ENCODE assay signal across 9 cellular contexts in the genomic region with DNA sequence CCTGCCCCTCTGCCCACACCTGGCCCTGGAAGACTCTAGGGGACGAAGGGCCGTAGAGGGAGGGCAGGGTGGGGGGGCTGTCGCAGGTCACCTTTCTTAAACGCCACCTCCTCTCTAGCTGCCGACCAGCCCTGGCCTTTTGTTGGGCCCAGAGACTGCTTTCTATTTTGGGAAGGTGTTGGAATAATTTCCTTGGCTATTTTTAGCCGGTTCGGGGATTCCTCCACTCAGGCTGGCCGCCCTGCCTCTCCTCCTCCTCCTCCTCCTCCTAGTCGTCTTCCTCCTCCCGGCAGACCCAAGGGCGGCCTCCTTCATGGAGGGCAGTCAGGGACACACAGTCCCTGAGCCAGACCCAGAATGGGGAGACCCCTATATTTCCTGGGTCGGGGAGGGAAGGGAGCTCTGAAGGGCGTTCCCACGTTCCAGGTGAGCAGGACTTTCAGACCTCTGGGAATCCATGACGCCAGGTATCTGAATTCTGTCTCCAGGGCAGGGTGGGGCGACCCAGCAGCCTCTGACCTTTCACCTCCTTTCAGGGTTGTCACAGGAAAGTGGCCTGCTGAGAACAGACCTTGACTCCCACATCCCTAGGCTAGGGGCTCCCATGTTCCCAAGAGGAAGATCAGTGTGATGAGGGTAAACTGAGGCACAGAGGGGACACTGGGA. TPM values are rescaled to one million over a fixed set of nuclear protein-coding genes. Genes with fewer than 3 reads are reported as not detected.
DNase-seq lines count a peak whose midpoint lies in the region; ATAC-seq, FAIRE-seq and TF ChIP-seq lines count a peak whose summit lies in the region.
"Had no signal": no experiment of that assay in that cellular context is flagged by ENCODE, and none has a peak within 500 bp of the region (broad histone marks: within the 10 kb centered on the region; RNA-seq: fewer than 3 reads in every experiment).

No MANE protein-coding gene starts in this region.

- no peaks in the 10 kb centered on the region for H3K9me3 ChIP-seq in CD4-positive, alpha-beta T cell (ENCODE audit: control insufficient read depth, low read length)
- H3K9me3 ChIP-seq in pancreas: no peaks in the 10 kb centered on the region

- no peak for DNase-seq in CD4-positive, alpha-beta T cell
- no peak for DNase-seq in T-cell
- DNase-seq in Right ventricle myocardium inferior (ENCODE audit: missing footprints): peak; percentile 63
- peak in 3 of 6 donors; percentile 45 to 67 (median 61) for DNase-seq in pancreas
- DNase-seq in NCI-H69 (lab: John Stamatoyannopoulos, UW): no peak
- no peak for DNase-seq in NCI-H526 treated with DMSO at 0.1 percent for 48 hours (lab: John Stamatoyannopoulos, UW)
- DNase-seq in stimulated activated CD4-positive, alpha-beta T cell treated with anti-CD3 and anti-CD28 coated beads, Interleukin-15, amount 100 ng/mL, for 24 hours: no peak
- DNase-seq in NCI-H1092 (lab: John Stamatoyannopoulos, UW): no peak
- DNase-seq: activated naive CD4-positive, alpha-beta T cell treated with anti-CD3 and anti-CD28 coated beads for 36 hours had no signal

- no peak for TF ChIP-seq CTCF in CD4-positive, alpha-beta T cell (IDR thresholded peaks at IDR 0.05)
- no peak for TF ChIP-seq CTCF in pancreas (IDR thresholded peaks at IDR 0.05)

- H3K4me1 Mint-ChIP-seq in CD4-positive, alpha-beta T cell (ENCODE audit: low read depth): peaks cover 11% of the 10 kb centered on the region
- peaks cover 22 to 35% (median 34%) of the 10 kb centered on the region in 3 donors for H3K4me1 Mint-ChIP-seq in T-cell

- H3K27me3 Mint-ChIP-seq in CD4-positive, alpha-beta T cell: peaks cover 31% of the 10 kb centered on the region
- peaks cover 8 to 26% of the 10 kb centered on the region in 2 donors for H3K27me3 Mint-ChIP-seq in T-cell

- intact Hi-C loops in CD4-positive, alpha-beta T cell (cut with DNase I, micrococcal nuclease): no loop called here
- intact Hi-C loops in Right ventricle myocardium inferior (cut with DNase I) (loop anchor here (1.0 to 5.0 kb wide), 3 partner anchors 19 to 84 kb away; partner anchors contain the start of gene GADD45B), pancreas (cut with DNase I) (loop anchor here in 1 of 3 donors (5.0 kb wide), 1 partner anchor 82 kb away; no protein-coding TSS in a partner anchor)

- no peak overlapping the region for H3K27ac Mint-ChIP-seq in CD4-positive, alpha-beta T cell
- H3K27ac Mint-ChIP-seq in T-cell: peak overlapping the region in 1 of 2 donors; percentile 22
- H3K27ac Mint-ChIP-seq: activated naive CD4-positive, alpha-beta T cell treated with anti-CD3 and anti-CD28 coated beads for 36 hours had no signal

- CTCF ChIA-PET in CD4-positive, alpha-beta T cell (lab: Charles Lee): interaction anchor here (1.5 to 1.7 kb wide), 2 partner anchors 8 to 141 kb away, joined by 4 read pairs; no protein-coding TSS in a partner anchor
- CTCF ChIA-PET in T-cell (lab: Charles Lee): no interaction called here

- FAIRE-seq in pancreas (lab: Jason Lieb, UNC): no peak

- no peaks in the 10 kb centered on the region for H3K36me3 ChIP-seq in pancreas

- no peak for ATAC-seq in CD4-positive, alpha-beta T cell (ENCODE audit: poor library complexity)
- ATAC-seq in T-cell (replicated peaks in 1 of 4) (no peak), Right ventricle myocardium inferior (peak; percentile 71), pancreas (peak in 2 of 4 donors; percentile 11 to 44)

- H3K4me3 ChIP-seq in pancreas: peak overlapping the region in 2 of 4 donors; percentile 50 to 63

- peak overlapping the region; percentile 74 for H3K4me3 Mint-ChIP-seq in CD4-positive, alpha-beta T cell
- peak overlapping the region; percentile 50 to 67 (median 51) for H3K4me3 Mint-ChIP-seq in T-cell

- 11 to 15% methylated on average over 15 to 16 of the region's 16 CpGs for WGBS in pancreas, 2 donors

- H3K9me3 Mint-ChIP-seq in CD4-positive, alpha-beta T cell: no peaks in the 10 kb centered on the region
- no peaks in the 10 kb centered on the region for H3K9me3 Mint-ChIP-seq in T-cell
- H3K9me3 Mint-ChIP-seq: activated naive CD4-positive, alpha-beta T cell treated with anti-CD3 and anti-CD28 coated beads for 36 hours had no signal

- peaks cover 15% of the 10 kb centered on the region for H3K27me3 ChIP-seq in CD4-positive, alpha-beta T cell (ENCODE audit: control insufficient read depth, insufficient read depth, low read length)
- H3K27me3 ChIP-seq in pancreas: no peaks in the 10 kb centered on the region

- POLR2A ChIA-PET in CD4-positive, alpha-beta T cell (lab: Charles Lee): interaction anchor here (6.0 kb wide), 1 partner anchor 19 kb away, joined by 47 read pairs; the partner anchor contains the start of gene GADD45B
- POLR2A ChIA-PET in T-cell (lab: Charles Lee): no interaction called here

- no peaks in the 10 kb centered on the region for H3K36me3 Mint-ChIP-seq in CD4-positive, alpha-beta T cell (ENCODE audit: low read depth)
- H3K36me3 Mint-ChIP-seq in T-cell: no peaks in the 10 kb centered on the region

- no peak overlapping the region for H3K27ac ChIP-seq in CD4-positive, alpha-beta T cell (ENCODE audit: low read depth, low read length)
- H3K27ac ChIP-seq in pancreas: peak overlapping the region; percentile 54 to 88 (median 78)

- H3K4me1 ChIP-seq in pancreas: peaks cover 7 to 20% (median 15%) of the 10 kb centered on the region in 3 donors

RNA-seq across cellular contexts. Expression of gene GADD45B, which starts 19.9 kb away (rescaled TPM):
- 100 to 1,000 TPM; 284 to 285 TPM for total RNA-seq in CD4-positive, alpha-beta T cell
- 100 to 1,000 TPM in 3 of 5 donors, 10 to 100 TPM in 2; 76.5 to 174 (median 102) TPM for total RNA-seq in T-cell
- total RNA-seq in Right ventricle myocardium inferior: 39.8 TPM
- total RNA-seq in pancreas: 10 to 100 TPM; 20.4 to 58.8 (median 42.3) TPM
- 100 to 1,000 TPM; 182 to 237 TPM for polyA plus RNA-seq in pancreas

RNA-seq across cellular contexts. Expression of gene LMNB2, which starts 39.0 kb away (rescaled TPM):
- total RNA-seq in CD4-positive, alpha-beta T cell: 1 to 10 TPM; 9.7 to 10.0 TPM
- total RNA-seq in T-cell (10 to 100 TPM; 15.7 to 26.7 (median 24.7) TPM), Right ventricle myocardium inferior (19.2 TPM), pancreas (10 to 100 TPM in 3 of 6 donors, 1 to 10 TPM in 3; 3.9 to 14.8 (median 9.7) TPM)
- 10 to 100 TPM in 1 of 2 donors, 1 to 10 TPM in 1; 5.2 to 11.9 TPM for polyA plus RNA-seq in pancreas
